In genomic region chr19:48618278-48618915, GRCh38 we compare ENCODE assay signal across 9 cellular contexts. TPM values are rescaled to one million over a fixed set of nuclear protein-coding genes. Genes with fewer than 3 reads are reported as not detected.
A peak's percentile ranks its signal among the peaks of the same experiment; 100 is the strongest.
DNase-seq lines count a peak whose midpoint lies in the region; ATAC-seq, FAIRE-seq and TF ChIP-seq lines count a peak whose summit lies in the region.
"Had no signal": no experiment of that assay in that cellular context is flagged by ENCODE, and none has a peak within 500 bp of the region (broad histone marks: within the 10 kb centered on the region; RNA-seq: fewer than 3 reads in every experiment).

No MANE protein-coding gene starts in this region.

- H3K27ac ChIP-seq in liver (ENCODE audit: low read depth in 1 of 2, low read length in 2 of 2) = peak overlapping the region; percentile 75 to 81
- peak overlapping the region; percentile 47 to 96 (median 90) for H3K27ac ChIP-seq in tibial nerve

- TF ChIP-seq POLR2A in tibial nerve (IDR thresholded peaks at IDR 0.05) = no peak

- FAIRE-seq in HTR-8/SVneo (lab: Jason Lieb, UNC) = no peak

- TF ChIP-seq RAD21 in liver (IDR thresholded peaks at IDR 0.05) = no peak

- peak overlapping the region; percentile 98 to 99 for H3K9ac ChIP-seq in liver (ENCODE audit: low read depth in 1 of 2, low read length in 2 of 2)

- H3K36me3 Mint-ChIP-seq in activated CD4-positive, alpha-beta T cell treated with anti-CD3 and anti-CD28 coated beads, Interleukin-2, amount 10 ng/mL, durations not matched to agents 7 days and 5 days (ENCODE audit: low read depth) = peaks cover 48% of the 10 kb centered on the region

- TF ChIP-seq EP300 in tibial nerve (IDR thresholded peaks at IDR 0.05) = no peak

- H3K4me3 Mint-ChIP-seq in activated CD4-positive, alpha-beta T cell treated with anti-CD3 and anti-CD28 coated beads, Interleukin-2, amount 10 ng/mL, durations not matched to agents 7 days and 5 days = peak overlapping the region; percentile 98

- H3K27me3 ChIP-seq in liver (ENCODE audit: control insufficient read depth in 4 of 4, insufficient read depth in 4 of 4, low read length in 3 of 4) (no peaks in the 10 kb centered on the region), tibial nerve (no peaks in the 10 kb centered on the region)

- peaks cover 15 to 27% (median 18%) of the 10 kb centered on the region in 4 donors for H3K36me3 ChIP-seq in liver (ENCODE audit: control insufficient read depth in 4 of 4, insufficient read depth in 3 of 4, low read depth in 1 of 4, low read length in 3 of 4)
- H3K36me3 ChIP-seq in tibial nerve = peaks cover 0 to 41% (median 13%) of the 10 kb centered on the region in 3 donors

- 2% methylated on average over 18 of the region's 18 CpGs for WGBS in liver
- WGBS in tibial nerve, 2 donors = 1 to 2% methylated on average over 18 of the region's 18 CpGs

- H3K27ac Mint-ChIP-seq in activated CD4-positive, alpha-beta T cell treated with anti-CD3 and anti-CD28 coated beads, Interleukin-2, amount 10 ng/mL, durations not matched to agents 7 days and 5 days = peak overlapping the region; percentile 99

- DNase-seq in activated CD4-positive, alpha-beta T cell treated with anti-CD3 and anti-CD28 coated beads, Interleukin-2, amount 10 ng/mL, durations not matched to agents 7 days and 5 days = peak; percentile 44
- no peak for DNase-seq in activated CD4-positive, alpha-beta T cell treated with anti-CD3 and anti-CD28 coated beads for 48 hours
- no peak for DNase-seq in astrocyte of the cerebellum (ENCODE audit: low read depth)
- no peak for DNase-seq in tibial nerve (ENCODE audit: low spot score in 2 of 2)
- no peak for DNase-seq in HTR-8/SVneo (ENCODE audit: insufficient read length, low spot score)
- no peak for DNase-seq in germinal center (ENCODE audit: low spot score)

- H3K4me3 ChIP-seq in astrocyte of the cerebellum (ENCODE audit: low read depth, low read length) (peak overlapping the region; percentile 90), liver (ENCODE audit: low read depth in 1 of 3, low read length in 3 of 3) (peak overlapping the region; percentile 58 to 98 (median 97)), tibial nerve (peak overlapping the region; percentile 69 to 95 (median 89))

- POLR2A ChIA-PET in activated CD4-positive, alpha-beta T cell treated with anti-CD3 and anti-CD28 coated beads, Interleukin-2, amount 10 ng/mL, durations not matched to agents 7 days and 5 days (lab: Charles Lee) = interaction anchor here (1.0 kb wide), 1 partner anchor 105 kb away, joined by 3 read pairs; no protein-coding TSS in a partner anchor

- CTCF ChIA-PET in activated CD4-positive, alpha-beta T cell treated with anti-CD3 and anti-CD28 coated beads, Interleukin-2, amount 10 ng/mL, durations not matched to agents 7 days and 5 days (lab: Charles Lee) = interaction anchor here (1.0 to 2.5 kb wide), 5 partner anchors 9 to 293 kb away, joined by 3 to 8 read pairs (median 8); no protein-coding TSS in a partner anchor

- TF ChIP-seq CTCF in astrocyte of the cerebellum (IDR thresholded peaks at IDR 0.05; ENCODE audit: low read depth, low read length, missing control alignments) = no peak
- no peak for TF ChIP-seq CTCF in liver (IDR thresholded peaks at IDR 0.05; ENCODE audit: low read depth, low read length, missing input control)
- TF ChIP-seq CTCF in tibial nerve (IDR thresholded peaks at IDR 0.05) = no peak

- ATAC-seq in HG03139 (IDR thresholded peaks at IDR 0.05; ENCODE audit: unreplicated experiment) = no peak

- H3K4me1 ChIP-seq in liver (ENCODE audit: control insufficient read depth in 4 of 4, insufficient read depth in 4 of 4, low read length in 3 of 4) = peaks cover 8 to 46% (median 32%) of the 10 kb centered on the region in 4 donors
- H3K4me1 ChIP-seq in tibial nerve = peaks cover 0 to 72% (median 30%) of the 10 kb centered on the region in 4 donors

- no peaks in the 10 kb centered on the region for H3K27me3 Mint-ChIP-seq in activated CD4-positive, alpha-beta T cell treated with anti-CD3 and anti-CD28 coated beads, Interleukin-2, amount 10 ng/mL, durations not matched to agents 7 days and 5 days

- in situ Hi-C loops in astrocyte of the cerebellum (cut with HindIII; ENCODE audit: low sequenced_read_pairs) = no loop called here

- H3K9me3 ChIP-seq in liver (ENCODE audit: control insufficient read depth in 4 of 4, low read length in 3 of 4) (no peaks in the 10 kb centered on the region), tibial nerve (no peaks in the 10 kb centered on the region)

- no peaks in the 10 kb centered on the region for H3K9me3 Mint-ChIP-seq in activated CD4-positive, alpha-beta T cell treated with anti-CD3 and anti-CD28 coated beads, Interleukin-2, amount 10 ng/mL, durations not matched to agents 7 days and 5 days

- peaks cover 42% of the 10 kb centered on the region for H3K4me1 Mint-ChIP-seq in activated CD4-positive, alpha-beta T cell treated with anti-CD3 and anti-CD28 coated beads, Interleukin-2, amount 10 ng/mL, durations not matched to agents 7 days and 5 days

TF ChIP-seq in liver, 16 proteins besides CTCF, POLR2A, EP300 and RAD21 (continues in another document):
- no peak for TF ChIP-seq TAF1 (conservative IDR thresholded peaks at IDR 0.05)
- TF ChIP-seq YY1 (IDR thresholded peaks at IDR 0.05) = no peak
- TF ChIP-seq GABPA (IDR thresholded peaks at IDR 0.05 in 1 of 2, conservative IDR thresholded peaks at IDR 0.05 in 1 of 2) = no peak
- no peak for TF ChIP-seq FOXA1 (IDR thresholded peaks at IDR 0.05)
- no peak for TF ChIP-seq ZBTB33 (IDR thresholded peaks at IDR 0.05)
- TF ChIP-seq ATF3 (IDR thresholded peaks at IDR 0.05) = no peak
- TF ChIP-seq MAX (IDR thresholded peaks at IDR 0.05) = no peak
- TF ChIP-seq SP1 (IDR thresholded peaks at IDR 0.05) = no peak
- no peak for TF ChIP-seq NR2F2 (IDR thresholded peaks at IDR 0.05)
- no peak for TF ChIP-seq JUND (IDR thresholded peaks at IDR 0.05)

RNA-seq across cellular contexts. Expression of gene RPL18, which starts 0.6 kb away (rescaled TPM):
- total RNA-seq in activated CD4-positive, alpha-beta T cell treated with anti-CD3 and anti-CD28 coated beads, Interleukin-2, amount 10 ng/mL, durations not matched to agents 7 days and 5 days = 1,000 to 10,000 TPM; 1,477 to 1,601 TPM
- total RNA-seq in liver (100 to 1,000 TPM; 502 to 830 TPM), tibial nerve (1,000 to 10,000 TPM; 2,253 to 3,141 (median 2,490) TPM)
- 100 to 1,000 TPM; 276 to 670 TPM for polyA plus RNA-seq in liver

RNA-seq across cellular contexts. Expression of gene SPHK2, which starts 0.9 kb away (rescaled TPM):
- total RNA-seq in activated CD4-positive, alpha-beta T cell treated with anti-CD3 and anti-CD28 coated beads, Interleukin-2, amount 10 ng/mL, durations not matched to agents 7 days and 5 days = 10 to 100 TPM; 28.2 to 33.6 TPM
- total RNA-seq in liver = 10 to 100 TPM; 10.2 to 17.3 TPM
- 10 to 100 TPM in 1 of 2 donors, 1 to 10 TPM in 1; 9.6 to 14.4 TPM for polyA plus RNA-seq in liver
- 10 to 100 TPM; 28.0 to 34.7 (median 30.1) TPM for total RNA-seq in tibial nerve

RNA-seq across cellular contexts. Expression of gene FAM83E, which starts 3.5 kb away (rescaled TPM):
- total RNA-seq in activated CD4-positive, alpha-beta T cell treated with anti-CD3 and anti-CD28 coated beads, Interleukin-2, amount 10 ng/mL, durations not matched to agents 7 days and 5 days = 1 to 10 TPM; 2.5 TPM
- under 1 TPM; 0.33 to 0.42 TPM for total RNA-seq in liver
- polyA plus RNA-seq in liver = under 1 TPM in 1 of 2 donors, not detected in 1; 0.20 TPM
- not detected for total RNA-seq in tibial nerve

RNA-seq across cellular contexts. Expression of gene SPACA4, which starts 11.9 kb away (rescaled TPM):
- not detected for total RNA-seq in activated CD4-positive, alpha-beta T cell treated with anti-CD3 and anti-CD28 coated beads, Interleukin-2, amount 10 ng/mL, durations not matched to agents 7 days and 5 days
- total RNA-seq in liver = not detected
- polyA plus RNA-seq in liver = not detected
- total RNA-seq in tibial nerve = not detected
- total RNA-seq: T-helper 1 cell treated with Interleukin-12 subunit alpha and Interleukin-12 subunit beta and Interleukin-4 antibody, amounts not matched to agents 30 ng/mL and 1 ng/mL, for 36 hours had no signal

RNA-seq across cellular contexts. Expression of gene DBP, which starts 18.8 kb away (rescaled TPM):
- total RNA-seq in activated CD4-positive, alpha-beta T cell treated with anti-CD3 and anti-CD28 coated beads, Interleukin-2, amount 10 ng/mL, durations not matched to agents 7 days and 5 days = 10 to 100 TPM; 24.1 to 25.8 TPM
- total RNA-seq in liver = 1 to 10 TPM; 2.3 to 4.5 TPM
- polyA plus RNA-seq in liver = 1 to 10 TPM; 1.2 to 1.3 TPM
- 10 to 100 TPM in 2 of 4 donors, 1 to 10 TPM in 2; 2.4 to 20.1 (median 10.1) TPM for total RNA-seq in tibial nerve
